In the genomic region with DNA sequence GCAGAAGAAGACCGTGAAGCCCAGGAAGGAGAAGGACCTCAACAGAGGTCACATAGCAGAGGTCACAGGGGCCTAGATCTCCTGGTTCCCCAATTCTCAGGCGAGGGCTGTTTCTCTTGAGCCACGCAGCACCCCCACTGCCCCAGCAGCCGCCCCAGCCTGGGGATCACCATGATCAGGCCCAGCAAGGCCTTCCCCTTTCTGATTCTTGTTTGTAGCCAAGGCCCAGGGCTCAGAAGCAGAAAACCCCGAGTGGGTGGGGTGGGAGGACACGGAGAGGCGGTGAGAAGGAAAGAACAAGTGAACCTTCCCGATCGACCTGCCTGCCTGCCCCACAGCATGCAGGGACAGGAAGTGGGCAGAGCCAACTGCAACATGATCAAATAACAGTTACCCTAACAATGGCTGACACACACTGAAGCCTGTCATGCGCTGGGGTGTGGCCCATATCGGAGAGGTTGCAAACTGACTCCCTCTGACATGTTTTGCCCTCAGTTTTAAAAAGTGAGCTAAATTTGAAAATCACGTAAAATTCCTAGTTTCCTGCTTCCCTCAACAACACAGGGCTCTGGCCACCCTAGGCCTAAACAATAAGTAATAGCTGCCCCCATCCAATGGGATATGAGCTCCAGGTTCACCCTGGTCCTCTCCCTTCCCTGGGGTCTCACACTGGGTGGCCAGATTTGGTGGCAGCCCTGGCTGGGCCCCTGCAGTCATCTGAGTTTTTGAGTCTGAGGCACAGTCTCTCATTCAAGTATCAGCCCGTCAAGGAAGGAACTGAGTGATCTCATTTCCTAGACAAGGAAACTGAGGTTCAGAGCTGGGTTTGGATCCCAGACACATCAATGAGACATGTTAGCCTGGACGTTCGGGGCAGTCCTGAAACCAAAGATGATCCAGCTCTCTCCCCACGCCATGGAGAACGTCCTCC, we compare ENCODE assay signal across 7 cellular contexts. TPM values are rescaled to one million over a fixed set of nuclear protein-coding genes. Genes with fewer than 3 reads are reported as not detected.
DNase-seq lines count a peak whose midpoint lies in the region; ATAC-seq and TF ChIP-seq lines count a peak whose summit lies in the region.

No MANE protein-coding gene starts in this region.

- H3K27ac Mint-ChIP-seq in effector memory CD8-positive, alpha-beta T cell, result peak overlapping the region; percentile 95 to 96

- H3K4me1 ChIP-seq in neutrophil (ENCODE audit: control insufficient read depth in 1 of 2, insufficient read depth in 1 of 2, low read depth in 1 of 2, low read length in 1 of 2), result peaks cover 18 to 19% of the 10 kb centered on the region in 2 experiments
- H3K4me1 ChIP-seq in tibial artery, result peaks cover 0 to 72% (median 39%) of the 10 kb centered on the region in 4 donors

- no peaks in the 10 kb centered on the region for H3K27me3 Mint-ChIP-seq in effector memory CD8-positive, alpha-beta T cell

- H3K27me3 ChIP-seq in neutrophil, result no peaks in the 10 kb centered on the region
- no peaks in the 10 kb centered on the region for H3K27me3 ChIP-seq in tibial artery

- peaks cover 58 to 65% of the 10 kb centered on the region in 2 donors for H3K4me1 Mint-ChIP-seq in effector memory CD8-positive, alpha-beta T cell (ENCODE audit: low read depth in 2 of 2)

- peaks cover 25% of the 10 kb centered on the region for H3K36me3 ChIP-seq in neutrophil
- peaks cover 9 to 30% (median 20%) of the 10 kb centered on the region in 3 donors for H3K36me3 ChIP-seq in tibial artery

- peak; percentile 87 for DNase-seq in Jurkat, Clone E6-1 (ENCODE audit: low read depth, low spot score)
- peak; percentile 74 to 77 for DNase-seq in activated CD4-positive, alpha-beta T cell treated with anti-CD3 and anti-CD28 coated beads, Interleukin-2, amount 50 U/mL, for 48 hours
- DNase-seq in effector memory CD8-positive, alpha-beta T cell, result peak; percentile 65 to 67 (median 66)
- DNase-seq in tibial artery, result peak; percentile 53 to 69

- intact Hi-C loops in tibial artery (cut with DNase I; ENCODE audit: low total_unique reads), result no loop called here

- peak overlapping the region; percentile 83 for H3K27ac ChIP-seq in neutrophil
- peak overlapping the region; percentile 57 to 73 for H3K27ac ChIP-seq in tibial artery

- peaks cover 24% of the 10 kb centered on the region for H3K36me3 Mint-ChIP-seq in effector memory CD8-positive, alpha-beta T cell (ENCODE audit: insufficient read depth)

- ATAC-seq in GM19455 (IDR thresholded peaks at IDR 0.05; ENCODE audit: unreplicated experiment) (peak; percentile 79), GM21423 (IDR thresholded peaks at IDR 0.05; ENCODE audit: unreplicated experiment) (no peak)
- peak; percentile 99 for ATAC-seq in effector memory CD8-positive, alpha-beta T cell (replicated peaks)

- peak overlapping the region; percentile 47 for H3K4me3 ChIP-seq in Jurkat, Clone E6-1 (ENCODE audit: low read length)
- H3K4me3 ChIP-seq in neutrophil (ENCODE audit: low read depth in 1 of 2, low read length in 1 of 2) (peak overlapping the region in 1 of 2 experiments; percentile 29), tibial artery (no peak overlapping the region)

- H3K9me3 ChIP-seq in neutrophil, result no peaks in the 10 kb centered on the region
- no peaks in the 10 kb centered on the region for H3K9me3 ChIP-seq in tibial artery

- TF ChIP-seq CTCF in neutrophil (IDR thresholded peaks at IDR 0.05) (no peak), tibial artery (IDR thresholded peaks at IDR 0.05) (no peak)

- H3K4me3 Mint-ChIP-seq in effector memory CD8-positive, alpha-beta T cell, result peak overlapping the region; percentile 81 to 82

- H3K9me3 Mint-ChIP-seq in effector memory CD8-positive, alpha-beta T cell, result no peaks in the 10 kb centered on the region

RNA-seq across cellular contexts. Expression of gene PEDS1, which starts 6.5 kb away (rescaled TPM):
- polyA plus RNA-seq in Jurkat, Clone E6-1 (2012; ENCODE audit: insufficient read depth, insufficient read length), result 39.7 TPM

RNA-seq across cellular contexts. Expression of gene UBE2V1, which starts 34.0 kb away (rescaled TPM):
- 163 TPM for polyA plus RNA-seq in Jurkat, Clone E6-1 (2012; ENCODE audit: insufficient read depth, insufficient read length)

RNA-seq across cellular contexts. Expression of gene CEBPB, which starts 43.6 kb away (rescaled TPM):
- 7.5 TPM for polyA plus RNA-seq in Jurkat, Clone E6-1 (2012; ENCODE audit: insufficient read depth, insufficient read length)
